Comparison of ENCODE assay signal across 22 cellular contexts in genomic region chr17:77832180-77832560, GRCh38.
DNase-seq lines count a peak whose midpoint lies in the region; ATAC-seq and TF ChIP-seq lines count a peak whose summit lies in the region.
"Had no signal": no experiment of that assay in that cellular context is flagged by ENCODE, and none has a peak within 500 bp of the region (broad histone marks: within the 10 kb centered on the region; RNA-seq: fewer than 3 reads in every experiment).

No MANE protein-coding gene starts in this region.

- peaks cover 50% of the 10 kb centered on the region for H3F3A ChIP-seq in neural progenitor cell (ENCODE audit: low read depth)

- no peaks in the 10 kb centered on the region for H3K27me3 ChIP-seq in neural progenitor cell
- H3K27me3 ChIP-seq in uterus: no peaks in the 10 kb centered on the region
- H3K27me3 ChIP-seq: Peyer's patch, upper lobe of right lung had no signal

- no peak for TF ChIP-seq POLR2A in uterus (IDR thresholded peaks at IDR 0.05)

- H3K9me3 ChIP-seq in neural progenitor cell (ENCODE audit: low read depth) (no peaks in the 10 kb centered on the region), uterus (no peaks in the 10 kb centered on the region)
- H3K9me3 ChIP-seq: left lung, mucosa of descending colon, Peyer's patch, upper lobe of right lung had no signal

- ATAC-seq in Right ventricle myocardium superior (ENCODE audit: poor library complexity): no peak
- ATAC-seq: left lung; mucosa of descending colon; stimulated activated naive CD8-positive, alpha-beta T cell treated with anti-CD3 and anti-CD28 coated beads, Interleukin-15, amount 100 ng/mL, for 72 hours; upper lobe of right lung had no signal

- peak overlapping the region; percentile 97 for H3K27ac Mint-ChIP-seq in chondrocyte (ENCODE audit: unreplicated experiment)
- peak overlapping the region; percentile 92 for H3K27ac Mint-ChIP-seq in neural progenitor cell

- H4K20me1 ChIP-seq in neural progenitor cell (ENCODE audit: low read depth): no peaks in the 10 kb centered on the region

- H3K27me3 Mint-ChIP-seq in chondrocyte (ENCODE audit: low read depth) (no peaks in the 10 kb centered on the region), neural progenitor cell (ENCODE audit: insufficient read depth, low read depth) (peaks cover 18% of the 10 kb centered on the region)
- H3K27me3 Mint-ChIP-seq: CD4-positive, CD25-positive, alpha-beta regulatory T cell had no signal

- H3K9me3 Mint-ChIP-seq in chondrocyte (ENCODE audit: low read depth) (no peaks in the 10 kb centered on the region), neural progenitor cell (peaks cover 6% of the 10 kb centered on the region)
- H3K9me3 Mint-ChIP-seq: CD4-positive, CD25-positive, alpha-beta regulatory T cell had no signal

- H3K36me3 Mint-ChIP-seq in chondrocyte (ENCODE audit: low read depth): no peaks in the 10 kb centered on the region
- no peaks in the 10 kb centered on the region for H3K36me3 Mint-ChIP-seq in neural progenitor cell
- H3K36me3 Mint-ChIP-seq: CD4-positive, CD25-positive, alpha-beta regulatory T cell had no signal

- H3K36me3 ChIP-seq in neural progenitor cell: no peaks in the 10 kb centered on the region
- no peaks in the 10 kb centered on the region for H3K36me3 ChIP-seq in uterus
- H3K36me3 ChIP-seq: left lung, Peyer's patch, upper lobe of right lung had no signal

- peak overlapping the region; percentile 17 for H3K4me2 ChIP-seq in neural progenitor cell

- peaks cover 39% of the 10 kb centered on the region for H3K4me1 ChIP-seq in neural progenitor cell
- peaks cover 9 to 13% of the 10 kb centered on the region in 2 donors for H3K4me1 ChIP-seq in uterus

- H3K27ac ChIP-seq in neural progenitor cell (no peak overlapping the region), uterus (peak overlapping the region; percentile 84 to 86)
- H3K27ac ChIP-seq: epithelial cell of prostate, left lung, Peyer's patch, upper lobe of right lung, VCaP had no signal

- intact Hi-C loops in Right ventricle myocardium superior (cut with DNase I) (no loop called here), cardiac septum (cut with DNase I) (loop anchor here (5.0 to 10.0 kb wide), 2 partner anchors 95 to 183 kb away; no protein-coding TSS in a partner anchor), uterus (cut with DNase I; ENCODE audit: low total_unique reads) (no loop called here)

- H3K4me3 ChIP-seq in neural progenitor cell (no peak overlapping the region), uterus (no peak overlapping the region)
- H3K4me3 ChIP-seq: left lung, mucosa of descending colon, Peyer's patch, upper lobe of right lung had no signal

- TF ChIP-seq CTCF in chondrocyte (IDR thresholded peaks at IDR 0.05): no peak
- no peak for TF ChIP-seq CTCF in neural progenitor cell (IDR thresholded peaks at IDR 0.05)
- TF ChIP-seq CTCF in uterus (IDR thresholded peaks at IDR 0.05): no peak

- H3K4me3 Mint-ChIP-seq in chondrocyte (ENCODE audit: unreplicated experiment): no peak overlapping the region
- peak overlapping the region; percentile 59 for H3K4me3 Mint-ChIP-seq in neural progenitor cell
- H3K4me3 Mint-ChIP-seq: CD4-positive, CD25-positive, alpha-beta regulatory T cell; stimulated activated naive CD8-positive, alpha-beta T cell treated with anti-CD3 and anti-CD28 coated beads, Interleukin-15, amount 100 ng/mL, for 72 hours had no signal

- no peak overlapping the region for H3K9ac ChIP-seq in neural progenitor cell

- H3K79me2 ChIP-seq in neural progenitor cell (ENCODE audit: low read depth): no peaks in the 10 kb centered on the region

- peaks cover 51% of the 10 kb centered on the region for H3K4me1 Mint-ChIP-seq in chondrocyte (ENCODE audit: low read depth)
- H3K4me1 Mint-ChIP-seq in neural progenitor cell: peaks cover 76% of the 10 kb centered on the region

- H2AFZ ChIP-seq in neural progenitor cell (replicated peaks): no peak overlapping the region

- DNase-seq in Right ventricle myocardium superior: peak; percentile 19
- DNase-seq in cardiac septum (ENCODE audit: low spot score): no peak
- DNase-seq in chondrocyte (ENCODE audit: low spot score): no peak
- no peak for DNase-seq in neural progenitor cell (ENCODE audit: low spot score)
- DNase-seq in uterus: no peak
- no peak for DNase-seq in D341Med (ENCODE audit: low spot score)
- no peak for DNase-seq in NCI-H524 treated with DMSO at 0.1 percent for 48 hours (lab: John Stamatoyannopoulos, UW)
- DNase-seq: activated CD8-positive, alpha-beta memory T cell treated with anti-CD3 and anti-CD28 coated beads, Interleukin-2, amount 50 U/mL, for 48 hours; activated gamma-delta T cell; CD4-positive, CD25-positive, alpha-beta regulatory T cell; central memory CD4-positive, alpha-beta T cell; DMS 273 treated with DMSO at 0.1 percent for 48 hours; NCI-H1417 treated with DMSO at 0.1 percent for 48 hours; NCI-H526; stimulated activated CD4-positive, alpha-beta T cell treated with anti-CD3 and anti-CD28 coated beads, Interleukin-12 subunit alpha, Interleukin-12 subunit beta, amount 100 ng/mL, for 4 hours; stimulated activated naive CD8-positive, alpha-beta T cell treated with anti-CD3 and anti-CD28 coated beads, Interleukin-15, amount 100 ng/mL, for 72 hours had no signal
